In genomic region chr21:42621828-42622199, GRCh38 we compare ENCODE assay signal across 12 cellular contexts. TPM values are rescaled to one million over a fixed set of nuclear protein-coding genes. Genes with fewer than 3 reads are reported as not detected.
DNase-seq lines count a peak whose midpoint lies in the region; ATAC-seq, FAIRE-seq and TF ChIP-seq lines count a peak whose summit lies in the region.
"Had no signal": no experiment of that assay in that cellular context is flagged by ENCODE, and none has a peak within 500 bp of the region (broad histone marks: within the 10 kb centered on the region; RNA-seq: fewer than 3 reads in every experiment).

No MANE protein-coding gene starts in this region.

- H3K9me3 Mint-ChIP-seq in type B pancreatic cell, result no peaks in the 10 kb centered on the region
- H3K9me3 Mint-ChIP-seq: stimulated activated memory B cell treated with anti-CD40 and anti-IgM and Interleukin-4, amounts not matched to agents 10 μg/mL and 1 μg/mL and 100 μg/mL, for 72 hours had no signal

- in situ Hi-C loops in astrocyte of the cerebellum (cut with HindIII; ENCODE audit: low sequenced_read_pairs), result no loop called here

- no peak for FAIRE-seq in GM12891 (lab: Jason Lieb, UNC)

- peaks cover 21% of the 10 kb centered on the region for H3K4me1 Mint-ChIP-seq in type B pancreatic cell (ENCODE audit: unreplicated experiment)
- H3K4me1 Mint-ChIP-seq: stimulated activated memory B cell treated with anti-CD40 and anti-IgM and Interleukin-4, amounts not matched to agents 10 μg/mL and 1 μg/mL and 100 μg/mL, for 72 hours had no signal

- no peak overlapping the region for H3K27ac Mint-ChIP-seq in type B pancreatic cell
- H3K27ac Mint-ChIP-seq: stimulated activated memory B cell treated with anti-CD40 and anti-IgM and Interleukin-4, amounts not matched to agents 10 μg/mL and 1 μg/mL and 100 μg/mL, for 72 hours had no signal

- TF ChIP-seq POLR2A in GM12891 (IDR thresholded peaks at IDR 0.05; ENCODE audit: low read depth, low read length), result no peak

- no peak for ATAC-seq in GM19463 (IDR thresholded peaks at IDR 0.05; ENCODE audit: unreplicated experiment)
- ATAC-seq: stimulated activated memory B cell treated with anti-CD40 and anti-IgM and Interleukin-4, amounts not matched to agents 10 μg/mL and 1 μg/mL and 100 μg/mL, for 72 hours had no signal

- DNase-seq in NCI-H187 (lab: John Stamatoyannopoulos, UW) (peak; percentile 89), astrocyte of the cerebellum (ENCODE audit: low read depth) (peak; percentile 9), left kidney (ENCODE audit: low read depth, low spot score) (peak; percentile 95), type B pancreatic cell (ENCODE audit: extremely low spot score, unreplicated experiment) (no peak), GM12891 (ENCODE audit: insufficient read length, low spot score) (no peak), H4 (ENCODE audit: low spot score) (no peak)
- DNase-seq: effector CD4-positive, alpha-beta T cell; foreskin fibroblast; H7; NCI-H82 had no signal

- H3K27me3 Mint-ChIP-seq in type B pancreatic cell, result peaks cover 39% of the 10 kb centered on the region

- H3K4me3 Mint-ChIP-seq in type B pancreatic cell, result peak overlapping the region; percentile 33
- H3K4me3 Mint-ChIP-seq: stimulated activated memory B cell treated with anti-CD40 and anti-IgM and Interleukin-4, amounts not matched to agents 10 μg/mL and 1 μg/mL and 100 μg/mL, for 72 hours had no signal

- TF ChIP-seq CTCF in astrocyte of the cerebellum (IDR thresholded peaks at IDR 0.05; ENCODE audit: low read depth, low read length, missing control alignments) (no peak), type B pancreatic cell (conservative IDR thresholded peaks at IDR 0.05) (no peak)

- H3K4me3 ChIP-seq in astrocyte of the cerebellum (ENCODE audit: low read depth, low read length), result no peak overlapping the region

- H3K36me3 Mint-ChIP-seq in type B pancreatic cell, result no peaks in the 10 kb centered on the region
- H3K36me3 Mint-ChIP-seq: stimulated activated memory B cell treated with anti-CD40 and anti-IgM and Interleukin-4, amounts not matched to agents 10 μg/mL and 1 μg/mL and 100 μg/mL, for 72 hours had no signal

TF ChIP-seq in GM12891, 5 proteins besides CTCF, POLR2A, EP300 and RAD21:
- TF ChIP-seq TAF1 (IDR thresholded peaks at IDR 0.05; ENCODE audit: low read depth, low read length) (no peak), PAX5 (IDR thresholded peaks at IDR 0.05; ENCODE audit: insufficient read depth, low read length, severe bottlenecking) (no peak), SPI1 (IDR thresholded peaks at IDR 0.05; ENCODE audit: low read depth, low read length) (no peak), POLR2AphosphoS5 (IDR thresholded peaks at IDR 0.05; ENCODE audit: low read depth, low read length) (no peak), POU2F2 (IDR thresholded peaks at IDR 0.05; ENCODE audit: low read depth, low read length) (no peak)

RNA-seq across cellular contexts. Expression of gene PDE9A, which starts 31.6 kb away (rescaled TPM):
- 15.2 and 18.6 TPM in 2 replicates for total RNA-seq in type B pancreatic cell (ENCODE audit: low replicate concordance)
- 2.6 TPM for polyA plus RNA-seq in GM12891 (2012; ENCODE audit: low read depth, missing spikeins)
- 2.7 and 6.4 TPM in 2 replicates for total RNA-seq in H4 (2014; rRNA removed; shearing (Covaris generic))

Comparison
In these comparisons a context has a peak if more than half of its experiments do, and no peak if none do; other contexts are left out.
1. DNase-seq: peak in NCI-H187 (2 of 2), astrocyte of the cerebellum (single experiment) and left kidney (single experiment); none in type B pancreatic cell (single experiment), GM12891 (single experiment) and H4 (single experiment).